1 cellular context compared by ENCODE assay signal in the genomic region with DNA sequence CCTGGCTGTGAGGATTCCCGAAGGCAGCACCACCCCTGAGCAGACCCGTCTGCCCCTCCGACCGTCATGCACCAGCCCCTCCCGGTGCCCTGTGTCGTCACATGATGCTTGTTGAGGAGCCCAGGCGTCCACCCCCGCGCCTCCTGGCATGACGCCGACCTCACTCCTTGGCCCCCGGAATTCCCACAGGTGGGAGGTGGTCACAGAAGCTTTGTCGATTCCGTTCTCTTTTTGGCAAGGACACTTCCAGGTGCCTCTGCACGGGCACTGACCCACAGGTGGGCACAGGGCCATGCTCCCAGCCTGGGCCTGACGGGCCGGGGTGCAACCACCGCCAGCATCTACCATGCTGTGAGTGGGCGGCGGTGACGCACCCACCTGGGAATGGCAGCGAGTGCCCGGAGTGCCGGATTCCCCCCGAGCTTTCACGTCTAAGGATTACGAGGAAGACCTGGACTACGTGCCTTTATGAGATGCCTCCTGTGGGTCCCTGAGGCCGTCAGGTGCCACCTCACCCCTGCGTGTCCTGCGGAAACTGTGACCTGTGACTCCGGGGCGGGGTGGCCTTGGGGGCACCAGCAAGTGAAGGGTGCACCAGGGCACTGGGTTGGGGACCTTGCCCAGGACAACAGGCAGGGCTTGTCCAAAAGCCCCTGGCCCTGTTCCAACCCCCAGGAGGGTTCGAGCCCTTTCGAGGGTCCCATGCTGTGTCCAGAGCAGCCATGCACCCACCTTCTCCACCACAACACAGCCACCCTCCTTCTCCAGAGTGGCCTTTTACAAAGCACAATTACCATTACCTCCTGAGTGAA.
TF ChIP-seq lines count a peak whose summit lies in the region.

No MANE protein-coding gene starts in this region.

TF ChIP-seq in SK-N-SH treated with all-trans-retinoic acid at 6 μM for 48 hours, 23 proteins besides CTCF, POLR2A, EP300 and RAD21 (continued from another document):
- TF ChIP-seq, protein P1, sequence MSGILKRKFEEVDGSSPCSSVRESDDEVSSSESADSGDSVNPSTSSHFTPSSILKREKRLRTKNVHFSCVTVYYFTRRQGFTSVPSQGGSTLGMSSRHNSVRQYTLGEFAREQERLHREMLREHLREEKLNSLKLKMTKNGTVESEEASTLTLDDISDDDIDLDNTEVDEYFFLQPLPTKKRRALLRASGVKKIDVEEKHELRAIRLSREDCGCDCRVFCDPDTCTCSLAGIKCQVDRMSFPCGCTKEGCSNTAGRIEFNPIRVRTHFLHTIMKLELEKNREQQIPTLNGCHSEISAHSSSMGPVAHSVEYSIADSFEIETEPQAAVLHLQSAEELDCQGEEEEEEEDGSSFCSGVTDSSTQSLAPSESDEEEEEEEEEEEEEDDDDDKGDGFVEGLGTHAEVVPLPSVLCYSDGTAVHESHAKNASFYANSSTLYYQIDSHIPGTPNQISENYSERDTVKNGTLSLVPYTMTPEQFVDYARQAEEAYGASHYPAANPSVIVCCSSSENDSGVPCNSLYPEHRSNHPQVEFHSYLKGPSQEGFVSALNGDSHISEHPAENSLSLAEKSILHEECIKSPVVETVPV (CRISPR knock-in tag; IDR thresholded peaks at IDR 0.05), result no peak
- TF ChIP-seq, protein P2, sequence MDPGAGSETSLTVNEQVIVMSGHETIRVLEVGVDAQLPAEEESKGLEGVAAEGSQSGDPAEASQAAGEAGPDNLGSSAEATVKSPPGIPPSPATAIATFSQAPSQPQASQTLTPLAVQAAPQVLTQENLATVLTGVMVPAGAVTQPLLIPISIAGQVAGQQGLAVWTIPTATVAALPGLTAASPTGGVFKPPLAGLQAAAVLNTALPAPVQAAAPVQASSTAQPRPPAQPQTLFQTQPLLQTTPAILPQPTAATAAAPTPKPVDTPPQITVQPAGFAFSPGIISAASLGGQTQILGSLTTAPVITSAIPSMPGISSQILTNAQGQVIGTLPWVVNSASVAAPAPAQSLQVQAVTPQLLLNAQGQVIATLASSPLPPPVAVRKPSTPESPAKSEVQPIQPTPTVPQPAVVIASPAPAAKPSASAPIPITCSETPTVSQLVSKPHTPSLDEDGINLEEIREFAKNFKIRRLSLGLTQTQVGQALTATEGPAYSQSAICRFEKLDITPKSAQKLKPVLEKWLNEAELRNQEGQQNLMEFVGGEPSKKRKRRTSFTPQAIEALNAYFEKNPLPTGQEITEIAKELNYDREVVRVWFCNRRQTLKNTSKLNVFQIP (CRISPR knock-in tag; IDR thresholded peaks at IDR 0.05; ENCODE audit: borderline replicate concordance, low read depth), result no peak
- no peak for TF ChIP-seq ESRRG (CRISPR knock-in tag; IDR thresholded peaks at IDR 0.05)
- no peak for TF ChIP-seq BACH2 (CRISPR knock-in tag; IDR thresholded peaks at IDR 0.05; ENCODE audit: borderline replicate concordance)
- no peak for TF ChIP-seq RARB (CRISPR knock-in tag; IDR thresholded peaks at IDR 0.05)
- no peak for TF ChIP-seq GLIS3 (CRISPR knock-in tag; IDR thresholded peaks at IDR 0.05)
- TF ChIP-seq PPARA (CRISPR knock-in tag; IDR thresholded peaks at IDR 0.05; ENCODE audit: borderline replicate concordance), result no peak
- no peak for TF ChIP-seq ZFP3 (CRISPR knock-in tag; IDR thresholded peaks at IDR 0.05)
- TF ChIP-seq ZNF70 (CRISPR knock-in tag; IDR thresholded peaks at IDR 0.05), result no peak
- no peak for TF ChIP-seq ZC3H10 (CRISPR knock-in tag; IDR thresholded peaks at IDR 0.05)
- TF ChIP-seq ARNTL (CRISPR knock-in tag; IDR thresholded peaks at IDR 0.05; ENCODE audit: borderline replicate concordance, low read depth), result no peak
- TF ChIP-seq OSR1 (CRISPR knock-in tag; IDR thresholded peaks at IDR 0.05), result no peak
- no peak for TF ChIP-seq ISL1 (CRISPR knock-in tag; IDR thresholded peaks at IDR 0.05)
- no peak for TF ChIP-seq ZFP30 (CRISPR knock-in tag; IDR thresholded peaks at IDR 0.05)
TF ChIP-seq in SK-N-SH treated with all-trans-retinoic acid at 6 μM for 48 hours: peak in this region for 0.
